In the genomic region with DNA sequence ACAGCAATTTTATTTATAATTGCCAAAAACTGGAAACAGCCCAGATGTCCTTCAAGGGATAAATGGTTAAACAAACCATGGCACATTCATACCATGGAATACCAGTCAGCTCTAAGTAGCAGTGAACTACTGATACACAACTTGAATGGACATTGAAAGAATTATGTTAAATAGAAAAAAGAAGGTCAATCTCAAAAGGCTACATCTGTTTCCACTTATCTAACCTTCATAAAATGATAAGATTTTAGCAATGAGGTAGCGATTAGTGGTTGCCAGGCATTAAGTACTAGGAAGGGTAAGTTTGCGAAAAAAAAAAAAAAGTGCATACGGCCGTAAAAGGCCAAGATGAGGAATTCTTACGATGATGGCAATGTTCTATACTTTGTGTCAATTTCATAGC, we compare ENCODE assay signal across 1 cellular context.
TF ChIP-seq lines count a peak whose summit lies in the region.

No MANE protein-coding gene starts in this region.

TF ChIP-seq in GM23338, 12 proteins besides CTCF, POLR2A, EP300 and RAD21 (continued from another document):
- TF ChIP-seq, protein P1, sequence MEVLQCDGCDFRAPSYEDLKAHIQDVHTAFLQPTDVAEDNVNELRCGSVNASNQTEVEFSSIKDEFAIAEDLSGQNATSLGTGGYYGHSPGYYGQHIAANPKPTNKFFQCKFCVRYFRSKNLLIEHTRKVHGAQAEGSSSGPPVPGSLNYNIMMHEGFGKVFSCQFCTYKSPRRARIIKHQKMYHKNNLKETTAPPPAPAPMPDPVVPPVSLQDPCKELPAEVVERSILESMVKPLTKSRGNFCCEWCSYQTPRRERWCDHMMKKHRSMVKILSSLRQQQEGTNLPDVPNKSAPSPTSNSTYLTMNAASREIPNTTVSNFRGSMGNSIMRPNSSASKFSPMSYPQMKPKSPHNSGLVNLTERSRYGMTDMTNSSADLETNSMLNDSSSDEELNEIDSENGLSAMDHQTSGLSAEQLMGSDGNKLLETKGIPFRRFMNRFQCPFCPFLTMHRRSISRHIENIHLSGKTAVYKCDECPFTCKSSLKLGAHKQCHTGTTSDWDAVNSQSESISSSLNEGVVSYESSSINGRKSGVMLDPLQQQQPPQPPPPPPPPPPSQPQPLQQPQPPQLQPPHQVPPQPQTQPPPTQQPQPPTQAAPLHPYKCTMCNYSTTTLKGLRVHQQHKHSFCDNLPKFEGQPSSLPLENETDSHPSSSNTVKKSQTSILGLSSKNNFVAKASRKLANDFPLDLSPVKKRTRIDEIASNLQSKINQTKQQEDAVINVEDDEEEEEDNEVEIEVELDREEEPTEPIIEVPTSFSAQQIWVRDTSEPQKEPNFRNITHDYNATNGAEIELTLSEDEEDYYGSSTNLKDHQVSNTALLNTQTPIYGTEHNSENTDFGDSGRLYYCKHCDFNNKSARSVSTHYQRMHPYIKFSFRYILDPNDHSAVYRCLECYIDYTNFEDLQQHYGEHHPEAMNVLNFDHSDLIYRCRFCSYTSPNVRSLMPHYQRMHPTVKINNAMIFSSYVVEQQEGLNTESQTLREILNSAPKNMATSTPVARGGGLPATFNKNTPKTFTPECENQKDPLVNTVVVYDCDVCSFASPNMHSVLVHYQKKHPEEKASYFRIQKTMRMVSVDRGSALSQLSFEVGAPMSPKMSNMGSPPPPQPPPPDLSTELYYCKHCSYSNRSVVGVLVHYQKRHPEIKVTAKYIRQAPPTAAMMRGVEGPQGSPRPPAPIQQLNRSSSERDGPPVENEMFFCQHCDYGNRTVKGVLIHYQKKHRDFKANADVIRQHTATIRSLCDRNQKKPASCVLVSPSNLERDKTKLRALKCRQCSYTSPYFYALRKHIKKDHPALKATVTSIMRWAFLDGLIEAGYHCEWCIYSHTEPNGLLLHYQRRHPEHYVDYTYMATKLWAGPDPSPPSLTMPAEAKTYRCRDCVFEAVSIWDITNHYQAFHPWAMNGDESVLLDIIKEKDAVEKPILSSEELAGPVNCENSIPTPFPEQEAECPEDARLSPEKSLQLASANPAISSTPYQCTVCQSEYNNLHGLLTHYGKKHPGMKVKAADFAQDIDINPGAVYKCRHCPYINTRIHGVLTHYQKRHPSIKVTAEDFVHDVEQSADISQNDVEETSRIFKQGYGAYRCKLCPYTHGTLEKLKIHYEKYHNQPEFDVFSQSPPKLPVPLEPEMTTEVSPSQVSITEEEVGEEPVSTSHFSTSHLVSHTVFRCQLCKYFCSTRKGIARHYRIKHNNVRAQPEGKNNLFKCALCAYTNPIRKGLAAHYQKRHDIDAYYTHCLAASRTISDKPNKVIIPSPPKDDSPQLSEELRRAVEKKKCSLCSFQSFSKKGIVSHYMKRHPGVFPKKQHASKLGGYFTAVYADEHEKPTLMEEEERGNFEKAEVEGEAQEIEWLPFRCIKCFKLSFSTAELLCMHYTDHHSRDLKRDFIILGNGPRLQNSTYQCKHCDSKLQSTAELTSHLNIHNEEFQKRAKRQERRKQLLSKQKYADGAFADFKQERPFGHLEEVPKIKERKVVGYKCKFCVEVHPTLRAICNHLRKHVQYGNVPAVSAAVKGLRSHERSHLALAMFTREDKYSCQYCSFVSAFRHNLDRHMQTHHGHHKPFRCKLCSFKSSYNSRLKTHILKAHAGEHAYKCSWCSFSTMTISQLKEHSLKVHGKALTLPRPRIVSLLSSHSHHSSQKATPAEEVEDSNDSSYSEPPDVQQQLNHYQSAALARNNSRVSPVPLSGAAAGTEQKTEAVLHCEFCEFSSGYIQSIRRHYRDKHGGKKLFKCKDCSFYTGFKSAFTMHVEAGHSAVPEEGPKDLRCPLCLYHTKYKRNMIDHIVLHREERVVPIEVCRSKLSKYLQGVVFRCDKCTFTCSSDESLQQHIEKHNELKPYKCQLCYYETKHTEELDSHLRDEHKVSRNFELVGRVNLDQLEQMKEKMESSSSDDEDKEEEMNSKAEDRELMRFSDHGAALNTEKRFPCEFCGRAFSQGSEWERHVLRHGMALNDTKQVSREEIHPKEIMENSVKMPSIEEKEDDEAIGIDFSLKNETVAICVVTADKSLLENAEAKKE (CRISPR knock-in tag; IDR thresholded peaks at IDR 0.05) = no peak
- no peak for TF ChIP-seq JUNB (IDR thresholded peaks at IDR 0.05; ENCODE audit: unreplicated experiment)
- TF ChIP-seq STAT1 (IDR thresholded peaks at IDR 0.05; ENCODE audit: unreplicated experiment) = no peak
- TF ChIP-seq EZH2phosphoT487 (IDR thresholded peaks at IDR 0.05; ENCODE audit: unreplicated experiment) = no peak
- no peak for TF ChIP-seq EZH2 (IDR thresholded peaks at IDR 0.05; ENCODE audit: low read depth, unreplicated experiment)
- no peak for TF ChIP-seq POLR2AphosphoS5 (IDR thresholded peaks at IDR 0.05; ENCODE audit: low read depth)
- TF ChIP-seq, protein P2, sequence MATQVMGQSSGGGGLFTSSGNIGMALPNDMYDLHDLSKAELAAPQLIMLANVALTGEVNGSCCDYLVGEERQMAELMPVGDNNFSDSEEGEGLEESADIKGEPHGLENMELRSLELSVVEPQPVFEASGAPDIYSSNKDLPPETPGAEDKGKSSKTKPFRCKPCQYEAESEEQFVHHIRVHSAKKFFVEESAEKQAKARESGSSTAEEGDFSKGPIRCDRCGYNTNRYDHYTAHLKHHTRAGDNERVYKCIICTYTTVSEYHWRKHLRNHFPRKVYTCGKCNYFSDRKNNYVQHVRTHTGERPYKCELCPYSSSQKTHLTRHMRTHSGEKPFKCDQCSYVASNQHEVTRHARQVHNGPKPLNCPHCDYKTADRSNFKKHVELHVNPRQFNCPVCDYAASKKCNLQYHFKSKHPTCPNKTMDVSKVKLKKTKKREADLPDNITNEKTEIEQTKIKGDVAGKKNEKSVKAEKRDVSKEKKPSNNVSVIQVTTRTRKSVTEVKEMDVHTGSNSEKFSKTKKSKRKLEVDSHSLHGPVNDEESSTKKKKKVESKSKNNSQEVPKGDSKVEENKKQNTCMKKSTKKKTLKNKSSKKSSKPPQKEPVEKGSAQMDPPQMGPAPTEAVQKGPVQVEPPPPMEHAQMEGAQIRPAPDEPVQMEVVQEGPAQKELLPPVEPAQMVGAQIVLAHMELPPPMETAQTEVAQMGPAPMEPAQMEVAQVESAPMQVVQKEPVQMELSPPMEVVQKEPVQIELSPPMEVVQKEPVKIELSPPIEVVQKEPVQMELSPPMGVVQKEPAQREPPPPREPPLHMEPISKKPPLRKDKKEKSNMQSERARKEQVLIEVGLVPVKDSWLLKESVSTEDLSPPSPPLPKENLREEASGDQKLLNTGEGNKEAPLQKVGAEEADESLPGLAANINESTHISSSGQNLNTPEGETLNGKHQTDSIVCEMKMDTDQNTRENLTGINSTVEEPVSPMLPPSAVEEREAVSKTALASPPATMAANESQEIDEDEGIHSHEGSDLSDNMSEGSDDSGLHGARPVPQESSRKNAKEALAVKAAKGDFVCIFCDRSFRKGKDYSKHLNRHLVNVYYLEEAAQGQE (IDR thresholded peaks at IDR 0.05; ENCODE audit: unreplicated experiment) = no peak
- no peak for TF ChIP-seq CREB1 (CRISPR knock-in tag; IDR thresholded peaks at IDR 0.05; ENCODE audit: low read depth)
- TF ChIP-seq, protein P3, sequence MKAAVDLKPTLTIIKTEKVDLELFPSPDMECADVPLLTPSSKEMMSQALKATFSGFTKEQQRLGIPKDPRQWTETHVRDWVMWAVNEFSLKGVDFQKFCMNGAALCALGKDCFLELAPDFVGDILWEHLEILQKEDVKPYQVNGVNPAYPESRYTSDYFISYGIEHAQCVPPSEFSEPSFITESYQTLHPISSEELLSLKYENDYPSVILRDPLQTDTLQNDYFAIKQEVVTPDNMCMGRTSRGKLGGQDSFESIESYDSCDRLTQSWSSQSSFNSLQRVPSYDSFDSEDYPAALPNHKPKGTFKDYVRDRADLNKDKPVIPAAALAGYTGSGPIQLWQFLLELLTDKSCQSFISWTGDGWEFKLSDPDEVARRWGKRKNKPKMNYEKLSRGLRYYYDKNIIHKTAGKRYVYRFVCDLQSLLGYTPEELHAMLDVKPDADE (IDR thresholded peaks at IDR 0.05) = no peak
- no peak for TF ChIP-seq ZNF331 (CRISPR knock-in tag; IDR thresholded peaks at IDR 0.05; ENCODE audit: low read depth)
